Comparison of ENCODE assay signal across 8 cellular contexts in the genomic region with DNA sequence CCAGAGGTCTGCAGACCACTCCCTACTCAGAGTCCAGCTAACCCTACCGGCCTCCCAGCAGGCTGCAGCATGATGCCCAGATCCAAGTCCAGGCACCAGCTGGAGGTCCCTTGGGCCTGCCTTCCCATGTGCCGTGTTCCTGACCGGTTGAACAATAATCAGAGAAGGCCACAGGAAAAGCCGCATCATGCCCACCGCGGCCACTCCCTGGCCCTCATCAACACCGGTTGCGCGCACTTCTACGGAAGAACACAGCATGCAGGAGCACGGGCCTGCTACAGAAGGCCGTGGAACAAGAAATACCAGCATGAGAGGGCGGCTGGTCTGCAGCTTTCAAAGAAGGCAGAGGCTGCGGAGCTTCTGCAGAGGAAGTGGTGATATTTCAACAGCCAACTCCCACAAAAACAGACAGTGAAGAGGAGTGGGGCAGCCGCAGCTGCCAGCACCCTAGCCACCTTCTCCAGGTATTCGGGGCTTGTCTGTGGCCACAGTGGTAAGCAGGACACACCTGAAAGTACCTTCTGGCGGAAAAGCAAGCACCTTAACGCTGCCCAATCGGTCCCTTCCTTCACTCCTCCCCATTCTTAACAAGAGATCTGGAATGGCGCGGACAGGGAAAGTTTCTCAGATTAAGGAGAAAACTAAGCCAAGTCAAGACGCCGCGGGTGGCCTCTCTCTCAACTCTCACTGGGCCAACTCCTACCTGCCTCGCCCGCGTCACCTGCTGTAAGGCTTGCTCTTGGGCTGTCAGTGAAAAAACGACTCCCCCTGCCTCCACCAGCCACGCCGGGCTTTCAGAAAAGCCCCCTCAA. TPM values are rescaled to one million over a fixed set of nuclear protein-coding genes. Genes with fewer than 3 reads are reported as not detected.
A peak's percentile ranks its signal among the peaks of the same experiment; 100 is the strongest.
DNase-seq lines count a peak whose midpoint lies in the region; ATAC-seq lines count a peak whose summit lies in the region.

No MANE protein-coding gene starts in this region.

- intact Hi-C loops in dendritic cell treated with granulocyte-macrophage colony-stimulating factor and Interleukin-4, amounts not matched to agents 40 ng/mL and 50 ng/mL, for 4 days (cut with micrococcal nuclease): no loop called here
- intact Hi-C loops in sciatic nerve (cut with DNase I): no loop called here

- ATAC-seq in GM19328 (IDR thresholded peaks at IDR 0.05; ENCODE audit: unreplicated experiment) (no peak), sciatic nerve (no peak)

- peaks cover 72% of the 10 kb centered on the region for H3K27me3 Mint-ChIP-seq in dendritic cell treated with granulocyte-macrophage colony-stimulating factor and Interleukin-4, amounts not matched to agents 40 ng/mL and 50 ng/mL, for 4 days

- in situ Hi-C loops in G401 (cut with HindIII; ENCODE audit: low sequenced_read_pairs): no loop called here

- no peak overlapping the region for H3K27ac Mint-ChIP-seq in dendritic cell treated with granulocyte-macrophage colony-stimulating factor and Interleukin-4, amounts not matched to agents 40 ng/mL and 50 ng/mL, for 4 days

- DNase-seq in G401 (ENCODE audit: low spot score): peak; percentile 58
- peak; percentile 28 for DNase-seq in NCI-H2107 (lab: John Stamatoyannopoulos, UW)
- DNase-seq in occipital lobe (lab: John Stamatoyannopoulos, UW): peak; percentile 31
- DNase-seq in sciatic nerve (ENCODE audit: low spot score): no peak
- DNase-seq in putamen (ENCODE audit: low spot score): no peak
- no peak for DNase-seq in NCI-H1694 treated with DMSO at 0.1 percent for 48 hours (lab: John Stamatoyannopoulos, UW)

- no peaks in the 10 kb centered on the region for H3K9me3 Mint-ChIP-seq in dendritic cell treated with granulocyte-macrophage colony-stimulating factor and Interleukin-4, amounts not matched to agents 40 ng/mL and 50 ng/mL, for 4 days

- peaks cover 20% of the 10 kb centered on the region for H3K4me1 Mint-ChIP-seq in dendritic cell treated with granulocyte-macrophage colony-stimulating factor and Interleukin-4, amounts not matched to agents 40 ng/mL and 50 ng/mL, for 4 days (ENCODE audit: low read depth)

- peak overlapping the region; percentile 10 for H3K4me3 Mint-ChIP-seq in dendritic cell treated with granulocyte-macrophage colony-stimulating factor and Interleukin-4, amounts not matched to agents 40 ng/mL and 50 ng/mL, for 4 days

- no peaks in the 10 kb centered on the region for H3K36me3 Mint-ChIP-seq in dendritic cell treated with granulocyte-macrophage colony-stimulating factor and Interleukin-4, amounts not matched to agents 40 ng/mL and 50 ng/mL, for 4 days (ENCODE audit: low read depth)

RNA-seq across cellular contexts. Expression of a gene that starts 1.5 kb away (rescaled TPM):
- 1.5 and 3.6 TPM in 2 replicates for total RNA-seq in G401 (2014; rRNA removed; shearing (Covaris generic))
- total RNA-seq in occipital lobe (25.6 TPM), sciatic nerve (6.6 TPM)

Comparison
In these comparisons a context has a peak if more than half of its experiments do, and no peak if none do; other contexts are left out.
1. DNase-seq: peak in G401 (single experiment), NCI-H2107 (single experiment) and occipital lobe (single experiment); none in sciatic nerve (single experiment), putamen (single experiment) and NCI-H1694 treated with DMSO at 0.1 percent for 48 hours (single experiment).